2 cellular contexts compared by ENCODE assay signal in genomic region chr1:167820684-167821355, GRCh38.
TF ChIP-seq lines count a peak whose summit lies in the region.

No MANE protein-coding gene starts in this region.

TF ChIP-seq in A549, 52 proteins besides CTCF, POLR2A, EP300 and RAD21:
- TF ChIP-seq JUNB (IDR thresholded peaks at IDR 0.05), result no peak
- TF ChIP-seq HOXA7 (CRISPR knock-in tag; IDR thresholded peaks at IDR 0.05), result no peak
- TF ChIP-seq CBX8 (IDR thresholded peaks at IDR 0.05), result no peak
- TF ChIP-seq HOXB5 (CRISPR knock-in tag; IDR thresholded peaks at IDR 0.05), result no peak
- no peak for TF ChIP-seq ESRRA (IDR thresholded peaks at IDR 0.05; ENCODE audit: borderline replicate concordance, low read length)
- no peak for TF ChIP-seq ZNF302 (CRISPR knock-in tag; IDR thresholded peaks at IDR 0.05)
- no peak for TF ChIP-seq CEBPB (IDR thresholded peaks at IDR 0.05)
- no peak for TF ChIP-seq MAFK (IDR thresholded peaks at IDR 0.05; ENCODE audit: partially characterized antibody)
- TF ChIP-seq RNF2 (IDR thresholded peaks at IDR 0.05; ENCODE audit: borderline replicate concordance, low read depth), result no peak
- no peak for TF ChIP-seq E2F6 (IDR thresholded peaks at IDR 0.05; ENCODE audit: borderline replicate concordance, low read depth)
- no peak for TF ChIP-seq FOXS1 (CRISPR knock-in tag; IDR thresholded peaks at IDR 0.05)
- TF ChIP-seq, protein P1, sequence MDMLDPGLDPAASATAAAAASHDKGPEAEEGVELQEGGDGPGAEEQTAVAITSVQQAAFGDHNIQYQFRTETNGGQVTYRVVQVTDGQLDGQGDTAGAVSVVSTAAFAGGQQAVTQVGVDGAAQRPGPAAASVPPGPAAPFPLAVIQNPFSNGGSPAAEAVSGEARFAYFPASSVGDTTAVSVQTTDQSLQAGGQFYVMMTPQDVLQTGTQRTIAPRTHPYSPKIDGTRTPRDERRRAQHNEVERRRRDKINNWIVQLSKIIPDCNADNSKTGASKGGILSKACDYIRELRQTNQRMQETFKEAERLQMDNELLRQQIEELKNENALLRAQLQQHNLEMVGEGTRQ (IDR thresholded peaks at IDR 0.05), result no peak
- TF ChIP-seq CHD2 (IDR thresholded peaks at IDR 0.05; ENCODE audit: low read length, partially characterized antibody), result no peak
- TF ChIP-seq JUN (IDR thresholded peaks at IDR 0.05), result no peak
- TF ChIP-seq PHF8 (IDR thresholded peaks at IDR 0.05; ENCODE audit: borderline replicate concordance, low read depth), result no peak
- TF ChIP-seq EHMT2 (IDR thresholded peaks at IDR 0.05; ENCODE audit: low read depth), result no peak

TF ChIP-seq in H1, 55 proteins besides CTCF, POLR2A, EP300 and RAD21:
- TF ChIP-seq CEBPB (IDR thresholded peaks at IDR 0.05; ENCODE audit: low read depth, low read length), result no peak
- no peak for TF ChIP-seq E2F6 (IDR thresholded peaks at IDR 0.05)
- no peak for TF ChIP-seq CREB1 (IDR thresholded peaks at IDR 0.05)
- TF ChIP-seq NRF1 (IDR thresholded peaks at IDR 0.05; ENCODE audit: low read depth, low read length), result no peak
- TF ChIP-seq YY1 (IDR thresholded peaks at IDR 0.05; ENCODE audit: low read depth, low read length), result no peak
- no peak for TF ChIP-seq HDAC2 (IDR thresholded peaks at IDR 0.05; ENCODE audit: borderline replicate concordance in 1 of 2, low read depth in 2 of 2, low read length in 2 of 2)
- no peak for TF ChIP-seq SIN3A (conservative IDR thresholded peaks at IDR 0.05 in 1 of 2, IDR thresholded peaks at IDR 0.05 in 1 of 2; ENCODE audit: low read depth in 1 of 2, low read length in 2 of 2)
- no peak for TF ChIP-seq JUN (IDR thresholded peaks at IDR 0.05; ENCODE audit: low read depth, low read length)
